In genomic region chr1:116743535-116743934, GRCh38 we compare ENCODE assay signal across 16 cellular contexts. TPM values are rescaled to one million over a fixed set of nuclear protein-coding genes. Genes with fewer than 3 reads are reported as not detected.
A peak's percentile ranks its signal among the peaks of the same experiment; 100 is the strongest.
DNase-seq lines count a peak whose midpoint lies in the region; ATAC-seq, FAIRE-seq and TF ChIP-seq lines count a peak whose summit lies in the region.
"Had no signal": no experiment of that assay in that cellular context is flagged by ENCODE, and none has a peak within 500 bp of the region (broad histone marks: within the 10 kb centered on the region; RNA-seq: fewer than 3 reads in every experiment).

No MANE protein-coding gene starts in this region.

- H3K36me3 ChIP-seq in liver (ENCODE audit: control insufficient read depth in 4 of 4, insufficient read depth in 3 of 4, low read depth in 1 of 4, low read length in 3 of 4) (no peaks in the 10 kb centered on the region), HepG2 (replicated peaks in 1 of 2; ENCODE audit: control insufficient read depth in 1 of 2, insufficient read depth in 2 of 2, low read length in 2 of 2) (no peaks in the 10 kb centered on the region), bronchial epithelial cell (ENCODE audit: control insufficient read depth, insufficient read depth, low read length) (no peaks in the 10 kb centered on the region)
- H3K36me3 ChIP-seq: SJSA1 had no signal

- FAIRE-seq in HepG2 (lab: Jason Lieb, UNC) (no peak), bronchial epithelial cell (lab: Jason Lieb, UNC) (peak; percentile 36)

- H3K4me1 ChIP-seq in liver (ENCODE audit: control insufficient read depth in 4 of 4, insufficient read depth in 4 of 4, low read length in 3 of 4) = no peaks in the 10 kb centered on the region
- no peaks in the 10 kb centered on the region for H3K4me1 ChIP-seq in HepG2 (ENCODE audit: insufficient read depth, low read length)
- H3K4me1 ChIP-seq: SJSA1 had no signal

- in situ Hi-C loops in HepG2 (cut with HindIII; ENCODE audit: extremely low pct_ligation_motif_present, low pct_unique_long_range_greater_than_20kb) = no loop called here

- no peak overlapping the region for H3K4me2 ChIP-seq in HepG2 (ENCODE audit: low read depth, low read length)

- H3K27me3 ChIP-seq in liver (ENCODE audit: control insufficient read depth in 4 of 4, insufficient read depth in 4 of 4, low read length in 3 of 4) (no peaks in the 10 kb centered on the region), HepG2 (ENCODE audit: control insufficient read depth in 1 of 2, insufficient read depth in 2 of 2, low read length in 2 of 2) (no peaks in the 10 kb centered on the region), bronchial epithelial cell (ENCODE audit: control insufficient read depth, insufficient read depth, low read length) (no peaks in the 10 kb centered on the region)
- H3K27me3 ChIP-seq: SJSA1 had no signal

- CTCF ChIA-PET in HepG2 (lab: Yijun Ruan, JAX; ENCODE audit: low intra/inter-chr PET ratio, low total read pairs) = no interaction called here

- 94% methylated on average over 4 of the region's 4 CpGs for WGBS in liver
- 38% methylated on average over 4 of the region's 4 CpGs for WGBS in HepG2 (ENCODE audit: low lambda C conversion rate)

- no peak for TF ChIP-seq RAD21 in liver (IDR thresholded peaks at IDR 0.05)
- no peak for TF ChIP-seq RAD21 in HepG2 (CRISPR knock-in tag; IDR thresholded peaks at IDR 0.05)

- TF ChIP-seq CTCF in liver (IDR thresholded peaks at IDR 0.05; ENCODE audit: low read depth, low read length, missing input control) = no peak
- no peak for TF ChIP-seq CTCF in HepG2 (CRISPR knock-in tag; IDR thresholded peaks at IDR 0.05)
- TF ChIP-seq CTCF in bronchial epithelial cell (IDR thresholded peaks at IDR 0.05; ENCODE audit: insufficient read depth, low read length, severe bottlenecking) = no peak

- H3K9ac ChIP-seq in liver (ENCODE audit: low read depth in 1 of 2, low read length in 2 of 2) = no peak overlapping the region
- no peak overlapping the region for H3K9ac ChIP-seq in HepG2 (ENCODE audit: insufficient read depth, low read depth, low read length)

- intact Hi-C loops in HepG2 (cut with micrococcal nuclease; ENCODE audit: unreplicated experiment) = no loop called here

- no peaks in the 10 kb centered on the region for H3K79me2 ChIP-seq in HepG2 (ENCODE audit: insufficient read depth, low read length)

- no peak for TF ChIP-seq POLR2A in HepG2 (IDR thresholded peaks at IDR 0.05; ENCODE audit: insufficient read depth in 1 of 2, low read depth in 2 of 2, low read length in 2 of 2)

- no peak overlapping the region for H3K27ac ChIP-seq in liver (ENCODE audit: low read depth in 1 of 2, low read length in 2 of 2)
- H3K27ac ChIP-seq in HepG2 (ENCODE audit: extremely low read length, insufficient read depth, low read length) = no peak overlapping the region
- H3K27ac ChIP-seq: SJSA1 had no signal

- POLR2A ChIA-PET in HepG2 (lab: Yijun Ruan, JAX) = no interaction called here

- peak overlapping the region in 2 of 3 donors; percentile 5 to 20 for H3K4me3 ChIP-seq in liver (ENCODE audit: low read depth in 1 of 3, low read length in 3 of 3)
- H3K4me3 ChIP-seq in HepG2 (replicated peaks in 1 of 3; ENCODE audit: insufficient read depth in 1 of 3, low read depth in 2 of 3, low read length in 3 of 3) = no peak overlapping the region
- H3K4me3 ChIP-seq in bronchial epithelial cell (ENCODE audit: low read depth, low read length) = no peak overlapping the region
- H3K4me3 ChIP-seq: SJSA1 had no signal

- no peak for ATAC-seq in HepG2
- ATAC-seq: PC-3 had no signal

- BruUV-seq in HepG2 (replicated peaks; lab: Mats Ljungman, UMichigan) = no TSS peak

- H4K20me1 ChIP-seq in HepG2 (ENCODE audit: insufficient read depth, low read length) = no peaks in the 10 kb centered on the region

- H3K9me3 ChIP-seq in liver (ENCODE audit: control insufficient read depth in 4 of 4, low read length in 3 of 4) (peaks cover 22 to 31% (median 26%) of the 10 kb centered on the region in 4 donors), HepG2 (ENCODE audit: low read length) (peaks cover 24% of the 10 kb centered on the region)

- DNase-seq in HepG2 (ENCODE audit: low spot score) (no peak), MV-4-11 (lab: John Stamatoyannopoulos, UW) (peak; percentile 28), bronchial epithelial cell (ENCODE audit: low read depth) (no peak), NCI-H446 treated with DMSO at 0.1 percent for 48 hours (lab: John Stamatoyannopoulos, UW) (no peak), SW 1271 (lab: John Stamatoyannopoulos, UW) (no peak), EL (no peak)
- DNase-seq: DND-41, MM.1S, NCI-H1105 treated with DMSO at 0.1 percent for 48 hours, NCI-H187 treated with DMSO at 0.1 percent for 48 hours, NCI-H510A treated with DMSO at 0.1 percent for 48 hours, PC-3 had no signal

- no peak overlapping the region for H2AFZ ChIP-seq in HepG2 (ENCODE audit: low read length)

- TF ChIP-seq EP300 in HepG2 (IDR thresholded peaks at IDR 0.05; ENCODE audit: low read depth in 2 of 2, low read length in 2 of 2) = no peak
- no peak for TF ChIP-seq EP300 in HepG2 (CRISPR knock-in tag; IDR thresholded peaks at IDR 0.05; ENCODE audit: borderline replicate concordance)

TF ChIP-seq in liver, 16 proteins besides CTCF, POLR2A, EP300 and RAD21 (continues in another document):
- no peak for TF ChIP-seq HNF4G (IDR thresholded peaks at IDR 0.05)
- TF ChIP-seq NR2F2 (IDR thresholded peaks at IDR 0.05) = no peak
- no peak for TF ChIP-seq ATF3 (IDR thresholded peaks at IDR 0.05)
- no peak for TF ChIP-seq YY1 (IDR thresholded peaks at IDR 0.05)
- TF ChIP-seq TAF1 (conservative IDR thresholded peaks at IDR 0.05) = no peak
- no peak for TF ChIP-seq MAX (IDR thresholded peaks at IDR 0.05)
- no peak for TF ChIP-seq EGR1 (IDR thresholded peaks at IDR 0.05; ENCODE audit: low read depth in 2 of 2)
- no peak for TF ChIP-seq FOXA1 (IDR thresholded peaks at IDR 0.05)
- TF ChIP-seq FOXA2 (IDR thresholded peaks at IDR 0.05) = no peak

TF ChIP-seq in HepG2, 621 proteins besides CTCF, POLR2A, EP300 and RAD21 (continues in another document):
- no peak for TF ChIP-seq CREB3 (CRISPR knock-in tag; IDR thresholded peaks at IDR 0.05)
- no peak for TF ChIP-seq KLF6 (CRISPR knock-in tag; IDR thresholded peaks at IDR 0.05)
- no peak for TF ChIP-seq ZNF143 (CRISPR knock-in tag; IDR thresholded peaks at IDR 0.05)
- no peak for TF ChIP-seq ZSCAN12 (CRISPR knock-in tag; IDR thresholded peaks at IDR 0.05)
- no peak for TF ChIP-seq RFX5 (IDR thresholded peaks at IDR 0.05; ENCODE audit: low read depth, low read length)
- TF ChIP-seq ZNF784 (CRISPR knock-in tag; IDR thresholded peaks at IDR 0.05; ENCODE audit: borderline replicate concordance) = no peak
- no peak for TF ChIP-seq MBD4 (IDR thresholded peaks at IDR 0.05; ENCODE audit: borderline replicate concordance, low read length)
- TF ChIP-seq MAFF (IDR thresholded peaks at IDR 0.05; ENCODE audit: low read depth, low read length) = no peak
- TF ChIP-seq ZC3H4 (CRISPR knock-in tag; IDR thresholded peaks at IDR 0.05; ENCODE audit: borderline replicate concordance) = no peak
- no peak for TF ChIP-seq ZNF282 (IDR thresholded peaks at IDR 0.05; ENCODE audit: partially characterized antibody)
- TF ChIP-seq TEAD3 (CRISPR knock-in tag; optimal IDR thresholded peaks at IDR 0.05; ENCODE audit: borderline replicate concordance) = no peak
- TF ChIP-seq DNMT1 (CRISPR knock-in tag; IDR thresholded peaks at IDR 0.05) = no peak
- TF ChIP-seq HNRNPK (IDR thresholded peaks at IDR 0.05; ENCODE audit: low read depth, low read length, poor library complexity, severe bottlenecking) = no peak

RNA-seq across cellular contexts. Expression of gene CD2, which starts 10.7 kb away (rescaled TPM):
- total RNA-seq in liver (1 to 10 TPM in 1 of 2 donors, under 1 TPM in 1; 0.28 to 1.1 TPM), HepG2 (2016; rRNA removed; fragmentation: Illumina TruSeq; extraction: Trizol) (not detected in 2 replicates), bronchial epithelial cell (not detected in 2 replicates)
- polyA plus RNA-seq in liver (1 to 10 TPM in 1 of 2 donors, under 1 TPM in 1; 0.69 to 1.5 TPM), HepG2 (2011; rRNA removed) (not detected in 2 replicates)
- not detected in 2 replicates for total RNA-seq in HepG2 (2016; cell fraction: cytosol; rRNA removed; fragmentation: Illumina TruSeq; extraction: Trizol; ENCODE audit: low read depth)
- not detected in 2 replicates for total RNA-seq in HepG2 (2016; cell fraction: insoluble cytoplasmic fraction; rRNA removed; fragmentation: Illumina TruSeq; extraction: Trizol)
- not detected in 2 replicates for total RNA-seq in HepG2 (2016; cell fraction: membrane; rRNA removed; fragmentation: Illumina TruSeq; extraction: Trizol)
- total RNA-seq in HepG2 (2016; cell fraction: nucleus; rRNA removed; fragmentation: Illumina TruSeq; extraction: Trizol) = not detected in 2 replicates
- not detected in 2 replicates for polyA plus RNA-seq in HepG2 (2011; cell fraction: cytosol; rRNA removed)
- not detected in 2 replicates for polyA plus RNA-seq in HepG2 (2011; cell fraction: nucleus; rRNA removed)
- polyA plus RNA-seq in HepG2 (2012) = not detected in 2 replicates
- not detected in 2 replicates for polyA plus RNA-seq in HepG2 (2016; cell fraction: cytosol; fragmentation: Illumina TruSeq; extraction: Trizol; ENCODE audit: low read depth)
- polyA plus RNA-seq in HepG2 (2016; cell fraction: insoluble cytoplasmic fraction; fragmentation: Illumina TruSeq; extraction: Trizol; ENCODE audit: low read depth) = not detected in 2 replicates
- polyA plus RNA-seq in HepG2 (2016; cell fraction: membrane; fragmentation: Illumina TruSeq; extraction: Trizol; ENCODE audit: low read depth) = not detected in 2 replicates
- not detected in 2 replicates for polyA plus RNA-seq in HepG2 (2016; cell fraction: nucleus; fragmentation: Illumina TruSeq; extraction: Trizol; ENCODE audit: insufficient read depth, low read depth)
- polyA minus RNA-seq in HepG2 (2011; rRNA and poly(A)+ RNA removed; ENCODE audit: low replicate concordance) = not detected in 2 replicates
- polyA minus RNA-seq in HepG2 (2011; cell fraction: cytosol; rRNA and poly(A)+ RNA removed) = not detected in 2 replicates
- polyA minus RNA-seq in HepG2 (2011; cell fraction: nucleus; rRNA and poly(A)+ RNA removed) = not detected in 2 replicates
- total RNA-seq: H4, PC-3, SJSA1 had no signal
- polyA plus RNA-seq: BJ had no signal

Comparison
In these comparisons a context has a peak if more than half of its experiments do, and no peak if none do; other contexts are left out.
1. H3K4me3 ChIP-seq: peak in liver (2 of 3); none in HepG2 (0 of 3) and bronchial epithelial cell (single experiment).